ENCODE assay signal across 2 cellular contexts in genomic region chr2:179946810-179947485, GRCh38.
TF ChIP-seq lines count a peak whose summit lies in the region.

No MANE protein-coding gene starts in this region.

TF ChIP-seq in IMR-90, 13 proteins besides CTCF, POLR2A, EP300 and RAD21 (continued from another document):
- TF ChIP-seq SMC3 (IDR thresholded peaks at IDR 0.05; ENCODE audit: low read depth, low read length), result no peak
- TF ChIP-seq MAZ (IDR thresholded peaks at IDR 0.05; ENCODE audit: borderline replicate concordance, low read depth, low read length), result no peak
- no peak for TF ChIP-seq CEBPB (IDR thresholded peaks at IDR 0.05; ENCODE audit: low read depth, low read length)
- no peak for TF ChIP-seq RCOR1 (IDR thresholded peaks at IDR 0.05; ENCODE audit: insufficient replicate concordance, low read length)

TF ChIP-seq in SK-N-SH, 30 proteins besides CTCF, POLR2A, EP300 and RAD21 (continued from another document):
- no peak; the same call in 1 of the 2 replicates for TF ChIP-seq MXI1 (IDR thresholded peaks at IDR 0.05; ENCODE audit: low read depth, low read length)
TF ChIP-seq in SK-N-SH: peak in this region for 2.
